9 cellular contexts compared by ENCODE assay signal in genomic region chr16:2752850-2753522, GRCh38. TPM values are rescaled to one million over a fixed set of nuclear protein-coding genes. Genes with fewer than 3 reads are reported as not detected.
DNase-seq lines count a peak whose midpoint lies in the region; ATAC-seq and TF ChIP-seq lines count a peak whose summit lies in the region.
"Had no signal": no experiment of that assay in that cellular context is flagged by ENCODE, and none has a peak within 500 bp of the region (broad histone marks: within the 10 kb centered on the region; RNA-seq: fewer than 3 reads in every experiment).

No MANE protein-coding gene starts in this region.

- H3K4me1 Mint-ChIP-seq in activated B cell treated with CpG ODN at 0.5 μM for 24 hours: peaks cover 55% of the 10 kb centered on the region
- H3K4me1 Mint-ChIP-seq in stimulated activated naive B cell treated with anti-CD40 and anti-IgM and Interleukin-4, amounts not matched to agents 10 μg/mL and 1 μg/mL and 100 μg/mL, for 72 hours: peaks cover 38 to 56% of the 10 kb centered on the region in 2 donors

- ATAC-seq in GM18861 (IDR thresholded peaks at IDR 0.05; ENCODE audit: unreplicated experiment) (peak; percentile 9), HG03066 (IDR thresholded peaks at IDR 0.05; ENCODE audit: low read depth, unreplicated experiment) (peak; percentile 41), activated B cell treated with CpG ODN at 0.5 μM for 24 hours (ENCODE audit: low read depth) (peak; percentile 43)
- peak; percentile 55 to 59 for ATAC-seq in stimulated activated naive B cell treated with anti-CD40 and anti-IgM and Interleukin-4, amounts not matched to agents 10 μg/mL and 1 μg/mL and 100 μg/mL, for 72 hours (replicated peaks)

- DNase-seq in Ammon's horn (ENCODE audit: low spot score) (peak; percentile 77), NCI-H2171 treated with DMSO at 0.1 percent for 48 hours (lab: John Stamatoyannopoulos, UW) (peak; percentile 79), activated B cell treated with CpG ODN at 0.5 μM for 24 hours (no peak), epithelial cell of esophagus (ENCODE audit: low read depth) (peak; percentile 79), middle frontal gyrus (ENCODE audit: extremely low spot score, low spot score) (peak; percentile 41)
- DNase-seq in stimulated activated naive B cell treated with anti-CD40 and anti-IgM and Interleukin-4, amounts not matched to agents 10 μg/mL and 1 μg/mL and 100 μg/mL, for 72 hours: no peak

- CTCF ChIA-PET in activated B cell treated with CpG ODN at 0.5 μM for 24 hours (lab: Charles Lee): no interaction called here

- POLR2A ChIA-PET in activated B cell treated with CpG ODN at 0.5 μM for 24 hours (lab: Charles Lee): interaction anchor here (0.5 to 4.6 kb wide), 24 partner anchors 10 to 1719 kb away, joined by 3 to 68 read pairs (median 5); partner anchors contain the start of genes ELOB, FLYWCH1, KCTD5 and NUBP2

- peak overlapping the region; percentile 57 for H3K4me3 ChIP-seq in epithelial cell of esophagus (ENCODE audit: low read length)

- H3K4me3 Mint-ChIP-seq in activated B cell treated with CpG ODN at 0.5 μM for 24 hours: peak overlapping the region; percentile 90
- peak overlapping the region; percentile 86 to 98 for H3K4me3 Mint-ChIP-seq in stimulated activated naive B cell treated with anti-CD40 and anti-IgM and Interleukin-4, amounts not matched to agents 10 μg/mL and 1 μg/mL and 100 μg/mL, for 72 hours

- intact Hi-C loops in activated B cell treated with CpG ODN at 0.5 μM for 24 hours (cut with micrococcal nuclease): loop anchor here (1.0 to 10.0 kb wide), 9 partner anchors 24 to 970 kb away; partner anchors contain the start of genes ATP6V0C, ELOB, FLYWCH1 and KCTD5

- TF ChIP-seq CTCF in activated B cell treated with CpG ODN at 0.5 μM for 24 hours (IDR thresholded peaks at IDR 0.05) (no peak), epithelial cell of esophagus (IDR thresholded peaks at IDR 0.05; ENCODE audit: insufficient read depth, low read depth, low read length, missing control alignments) (no peak)

- H3K27me3 Mint-ChIP-seq in activated B cell treated with CpG ODN at 0.5 μM for 24 hours: no peaks in the 10 kb centered on the region
- no peaks in the 10 kb centered on the region for H3K27me3 Mint-ChIP-seq in stimulated activated naive B cell treated with anti-CD40 and anti-IgM and Interleukin-4, amounts not matched to agents 10 μg/mL and 1 μg/mL and 100 μg/mL, for 72 hours

- peak overlapping the region; percentile 98 for H3K27ac Mint-ChIP-seq in activated B cell treated with CpG ODN at 0.5 μM for 24 hours
- H3K27ac Mint-ChIP-seq in stimulated activated naive B cell treated with anti-CD40 and anti-IgM and Interleukin-4, amounts not matched to agents 10 μg/mL and 1 μg/mL and 100 μg/mL, for 72 hours: peak overlapping the region; percentile 100

- H3K9me3 Mint-ChIP-seq in activated B cell treated with CpG ODN at 0.5 μM for 24 hours: no peaks in the 10 kb centered on the region
- H3K9me3 Mint-ChIP-seq in stimulated activated naive B cell treated with anti-CD40 and anti-IgM and Interleukin-4, amounts not matched to agents 10 μg/mL and 1 μg/mL and 100 μg/mL, for 72 hours: peaks cover 0 to 4% of the 10 kb centered on the region in 2 donors

- H3K36me3 Mint-ChIP-seq in activated B cell treated with CpG ODN at 0.5 μM for 24 hours (ENCODE audit: low read depth): peaks cover 45% of the 10 kb centered on the region
- H3K36me3 Mint-ChIP-seq in stimulated activated naive B cell treated with anti-CD40 and anti-IgM and Interleukin-4, amounts not matched to agents 10 μg/mL and 1 μg/mL and 100 μg/mL, for 72 hours: peaks cover 57 to 71% of the 10 kb centered on the region in 2 donors

RNA-seq across cellular contexts. Expression of gene SRRM2, which starts 0.5 kb away (rescaled TPM):
- 891 and 963 TPM in 2 replicates for total RNA-seq in activated B cell treated with CpG ODN at 0.5 μM for 24 hours

RNA-seq across cellular contexts. Expression of gene ELOB, which starts 24.1 kb away (rescaled TPM):
- 172 and 190 TPM in 2 replicates for total RNA-seq in activated B cell treated with CpG ODN at 0.5 μM for 24 hours

RNA-seq across cellular contexts. Expression of gene PRSS27, which starts 33.0 kb away (rescaled TPM):
- total RNA-seq in activated B cell treated with CpG ODN at 0.5 μM for 24 hours: 1.5 and 1.8 TPM in 2 replicates

RNA-seq across cellular contexts. Expression of gene PRSS33, which starts 34.4 kb away (rescaled TPM):
- not detected in 2 replicates for total RNA-seq in activated B cell treated with CpG ODN at 0.5 μM for 24 hours
- total RNA-seq: T-helper 2 cell treated with Interferon-gamma antibody and Interleukin-4, amounts not matched to agents 100 ng/mL and 5 ng/mL, for 36 hours had no signal

RNA-seq across cellular contexts. Expression of gene PRSS41, which starts 45.3 kb away (rescaled TPM):
- total RNA-seq in activated B cell treated with CpG ODN at 0.5 μM for 24 hours: not detected in 2 replicates
- total RNA-seq: T-helper 2 cell treated with Interferon-gamma antibody and Interleukin-4, amounts not matched to agents 100 ng/mL and 5 ng/mL, for 36 hours had no signal

Comparison
In these comparisons a context has a peak if more than half of its experiments do, and no peak if none do; other contexts are left out.
1. DNase-seq: peak in Ammon's horn (single experiment), NCI-H2171 treated with DMSO at 0.1 percent for 48 hours (single experiment), epithelial cell of esophagus (single experiment) and middle frontal gyrus (single experiment); none in activated B cell treated with CpG ODN at 0.5 μM for 24 hours (single experiment) and stimulated activated naive B cell treated with anti-CD40 and anti-IgM and Interleukin-4, amounts not matched to agents 10 μg/mL and 1 μg/mL and 100 μg/mL, for 72 hours (single experiment).
2. Peak in every context shown above with its lines, with median percentiles within 50 percentile points of each other: ATAC-seq.